ENCODE assay signal across 11 cellular contexts in the genomic region with DNA sequence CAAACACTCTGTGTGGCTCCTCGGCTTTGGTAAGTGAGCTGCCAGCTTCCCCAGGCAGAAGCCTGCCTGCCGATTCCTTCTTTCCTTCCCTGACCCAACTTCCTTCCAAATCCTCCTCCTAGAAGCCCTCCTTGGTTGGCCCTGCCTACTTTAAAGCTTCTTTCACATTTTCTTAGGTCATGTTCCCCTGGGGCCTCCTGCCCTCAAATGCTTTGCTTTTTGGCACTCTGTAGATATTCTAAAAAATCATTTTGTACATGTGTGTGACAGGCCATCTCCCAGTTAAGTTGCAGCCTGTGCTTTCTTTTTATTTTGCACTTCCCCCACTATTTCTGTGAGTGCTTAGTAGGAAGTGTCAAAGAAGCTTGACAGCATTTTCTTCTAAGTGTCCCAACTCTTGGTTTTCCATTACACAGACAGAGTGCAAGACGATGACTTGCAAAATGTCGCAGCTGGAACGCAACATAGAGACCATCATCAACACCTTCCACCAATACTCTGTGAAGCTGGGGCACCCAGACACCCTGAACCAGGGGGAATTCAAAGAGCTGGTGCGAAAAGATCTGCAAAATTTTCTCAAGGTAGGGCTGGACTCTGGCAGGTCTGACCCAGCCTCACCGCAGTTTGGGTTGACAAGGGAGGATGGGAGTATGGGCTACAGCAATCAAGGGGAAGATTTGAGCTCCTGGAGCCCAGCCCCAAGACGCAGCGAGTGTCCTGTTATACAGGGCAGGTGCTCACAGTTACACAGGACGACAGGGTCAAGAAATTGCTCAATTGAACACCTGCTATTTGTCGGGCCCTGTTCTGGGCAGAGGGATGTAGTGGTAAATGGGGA. TPM values are rescaled to one million over a fixed set of nuclear protein-coding genes. Genes with fewer than 3 reads are reported as not detected.
DNase-seq lines count a peak whose midpoint lies in the region; ATAC-seq, FAIRE-seq and TF ChIP-seq lines count a peak whose summit lies in the region.
"Had no signal": no experiment of that assay in that cellular context is flagged by ENCODE, and none has a peak within 500 bp of the region (broad histone marks: within the 10 kb centered on the region; RNA-seq: fewer than 3 reads in every experiment).

A gene (plus strand): TSS at position 2 of the 838 bp plus-strand sequence. CDS start 430 bp downstream, at position 432.

- no peak for TF ChIP-seq RAD21 in HepG2 (CRISPR knock-in tag; IDR thresholded peaks at IDR 0.05)

- no peak within 1 kb of the TSS for H3K9ac ChIP-seq in HepG2 (ENCODE audit: insufficient read depth, low read depth, low read length)

- H3K27me3 ChIP-seq in breast epithelium (no peaks in the 10 kb centered on the region), HepG2 (ENCODE audit: control insufficient read depth in 1 of 2, insufficient read depth in 2 of 2, low read length in 2 of 2) (no peaks in the 10 kb centered on the region; a peak in 1 of 5 replicates), stomach (peaks cover 0 to 24% (median 0%) of the 10 kb centered on the region in 3 donors)

- H3K27ac ChIP-seq in breast epithelium, result peak within 1 kb of the TSS; percentile 87 to 90
- no peak within 1 kb of the TSS for H3K27ac ChIP-seq in HepG2 (ENCODE audit: extremely low read length, insufficient read depth, low read length)
- peak within 1 kb of the TSS in 3 of 5 donors; percentile 45 to 77 (median 56) for H3K27ac ChIP-seq in stomach
- H3K27ac ChIP-seq: SJSA1 had no signal

- intact Hi-C loops in breast epithelium (cut with DNase I; ENCODE audit: low total_unique reads) (no loop called here), HepG2 (cut with micrococcal nuclease; ENCODE audit: unreplicated experiment) (no loop called here), stomach (cut with DNase I; ENCODE audit: low total_unique reads) (no loop called here), posterior cingulate gyrus (cut with DNase I) (loop anchor here (10.0 kb wide), 1 partner anchor 207 kb away; a partner anchor contains a TSS)

- POLR2A ChIA-PET in HepG2 (lab: Yijun Ruan, JAX), result no interaction called here

- H3K79me2 ChIP-seq in HepG2 (ENCODE audit: insufficient read depth, low read length), result no peaks in the 10 kb centered on the region

- no peak for TF ChIP-seq EP300 in HepG2 (IDR thresholded peaks at IDR 0.05; ENCODE audit: low read depth in 2 of 2, low read length in 2 of 2)
- no peak for TF ChIP-seq EP300 in HepG2 (CRISPR knock-in tag; IDR thresholded peaks at IDR 0.05; ENCODE audit: borderline replicate concordance)
- no peak for TF ChIP-seq EP300 in stomach (IDR thresholded peaks at IDR 0.05)

- CTCF ChIA-PET in HepG2 (lab: Yijun Ruan, JAX; ENCODE audit: low intra/inter-chr PET ratio, low total read pairs), result no interaction called here

- no peak for FAIRE-seq in HepG2 (lab: Jason Lieb, UNC)
- FAIRE-seq: endometrium had no signal

- BruUV-seq in HepG2 (replicated peaks; lab: Mats Ljungman, UMichigan), result no TSS peak

- no peak within 1 kb of the TSS for H3K4me2 ChIP-seq in HepG2 (ENCODE audit: low read depth, low read length)

- no peak within 1 kb of the TSS for H3K4me3 ChIP-seq in NB4 (ENCODE audit: low read depth, low read length)
- peak within 1 kb of the TSS in 1 of 3 donors; percentile 10 for H3K4me3 ChIP-seq in breast epithelium
- H3K4me3 ChIP-seq in HepG2 (replicated peaks in 1 of 3; ENCODE audit: insufficient read depth in 1 of 3, low read depth in 2 of 3, low read length in 3 of 3), result no peak within 1 kb of the TSS
- peak within 1 kb of the TSS in 3 of 4 donors; percentile 3 to 40 (median 27) for H3K4me3 ChIP-seq in stomach
- H3K4me3 ChIP-seq: SJSA1 had no signal

- peak; percentile 56 for DNase-seq in NB4 (ENCODE audit: low read depth)
- peak in 1 of 2 donors; percentile 15 for DNase-seq in breast epithelium (ENCODE audit: low spot score in 2 of 2)
- no peak for DNase-seq in HepG2 (ENCODE audit: low spot score)
- DNase-seq in stomach, result no peak
- DNase-seq in posterior cingulate gyrus, result no peak
- no peak for DNase-seq in EL
- no peak for DNase-seq in NK-92 (lab: John Stamatoyannopoulos, UW; ENCODE audit: unreplicated experiment)
- DNase-seq in NCI-H1417 (lab: John Stamatoyannopoulos, UW), result no peak

- H3K36me3 ChIP-seq in breast epithelium (no peaks in the 10 kb centered on the region), HepG2 (replicated peaks in 1 of 2; ENCODE audit: control insufficient read depth in 1 of 2, insufficient read depth in 2 of 2, low read length in 2 of 2) (no peaks in the 10 kb centered on the region), stomach (no peaks in the 10 kb centered on the region)
- H3K36me3 ChIP-seq: SJSA1 had no signal

- H3K4me1 ChIP-seq in breast epithelium (peaks cover 0 to 9% of the 10 kb centered on the region in 2 donors), HepG2 (ENCODE audit: insufficient read depth, low read length) (0 out of 2 replicates have a peak, but pooled peaks cover 5% of the 10 kb centered on the region), stomach (no peaks in the 10 kb centered on the region)
- H3K4me1 ChIP-seq: SJSA1 had no signal

- TF ChIP-seq CTCF in NB4 (IDR thresholded peaks at IDR 0.05; ENCODE audit: low read depth, low read length), result no peak
- no peak for TF ChIP-seq CTCF in breast epithelium (IDR thresholded peaks at IDR 0.05)
- TF ChIP-seq CTCF in HepG2 (CRISPR knock-in tag; IDR thresholded peaks at IDR 0.05), result no peak
- no peak for TF ChIP-seq CTCF in stomach (IDR thresholded peaks at IDR 0.05)

- H3K9me3 ChIP-seq in breast epithelium, result no peaks in the 10 kb centered on the region
- H3K9me3 ChIP-seq in HepG2 (ENCODE audit: low read length), result no peaks in the 10 kb centered on the region
- H3K9me3 ChIP-seq in stomach, result no peaks in the 10 kb centered on the region
- H3K9me3 ChIP-seq: SJSA1 had no signal

- H2AFZ ChIP-seq in HepG2 (ENCODE audit: low read length), result no peak within 1 kb of the TSS

- no peak for ATAC-seq in HepG2

- TF ChIP-seq POLR2A in NB4 (IDR thresholded peaks at IDR 0.05; ENCODE audit: extremely low read depth, insufficient read length) (no peak), breast epithelium (IDR thresholded peaks at IDR 0.05) (no peak), HepG2 (IDR thresholded peaks at IDR 0.05; ENCODE audit: insufficient read depth in 1 of 2, low read depth in 2 of 2, low read length in 2 of 2) (no peak), stomach (IDR thresholded peaks at IDR 0.05) (no peak)

- H4K20me1 ChIP-seq in HepG2 (ENCODE audit: insufficient read depth, low read length), result no peaks in the 10 kb centered on the region

- in situ Hi-C loops in HepG2 (cut with HindIII; ENCODE audit: extremely low pct_ligation_motif_present, low pct_unique_long_range_greater_than_20kb), result no loop called here

- WGBS in HepG2 (ENCODE audit: low lambda C conversion rate), result 8% methylated on average over 8 of the region's 11 CpGs
- 71 to 80% (median 79%) methylated on average over 11 of the region's 11 CpGs for WGBS in stomach, 5 donors

TF ChIP-seq in HepG2, 621 proteins besides CTCF, POLR2A, EP300 and RAD21:
- peak; percentile 75 for TF ChIP-seq NFE2L2 (IDR thresholded peaks at IDR 0.05; ENCODE audit: low read length)
- TF ChIP-seq ZNF550 (CRISPR knock-in tag; IDR thresholded peaks at IDR 0.05; ENCODE audit: borderline replicate concordance), result no peak
- no peak for TF ChIP-seq CHD2 (IDR thresholded peaks at IDR 0.05; ENCODE audit: low read depth, low read length)
- TF ChIP-seq SOX6 (IDR thresholded peaks at IDR 0.05), result no peak
- TF ChIP-seq SOX6 (CRISPR knock-in tag; IDR thresholded peaks at IDR 0.05), result no peak
TF ChIP-seq in HepG2: peak in this region for 1.

RNA-seq across cellular contexts. Expression of the gene that starts here (rescaled TPM):
- total RNA-seq in breast epithelium (100 to 1,000 TPM in 2 of 3 donors, 10 to 100 TPM in 1; 90.3 to 329 (median 208) TPM), HepG2 (2016; rRNA removed; fragmentation: Illumina TruSeq; extraction: Trizol) (0.31 and 1.1 TPM in 2 replicates), stomach (100 to 1,000 TPM in 3 of 5 donors, 10 to 100 TPM in 1, not detected in 1; 17.4 to 298 (median 146) TPM)
- not detected in 2 replicates for total RNA-seq in HepG2 (2016; cell fraction: cytosol; rRNA removed; fragmentation: Illumina TruSeq; extraction: Trizol; ENCODE audit: low read depth)
- 0.65 and 0.91 TPM in 2 replicates for total RNA-seq in HepG2 (2016; cell fraction: insoluble cytoplasmic fraction; rRNA removed; fragmentation: Illumina TruSeq; extraction: Trizol)
- total RNA-seq in HepG2 (2016; cell fraction: membrane; rRNA removed; fragmentation: Illumina TruSeq; extraction: Trizol), result not detected in 2 replicates
- not detected in 2 replicates for total RNA-seq in HepG2 (2016; cell fraction: nucleus; rRNA removed; fragmentation: Illumina TruSeq; extraction: Trizol)
- polyA plus RNA-seq in HepG2 (2011; rRNA removed) (0.61 and 0.69 TPM in 2 replicates), stomach (1,000 to 10,000 TPM in 1 of 3 donors, 100 to 1,000 TPM in 2; 276 to 9,878 (median 780) TPM)
- polyA plus RNA-seq in HepG2 (2011; cell fraction: cytosol; rRNA removed), result 0.43 and 1.1 TPM in 2 replicates
- not detected in 2 replicates for polyA plus RNA-seq in HepG2 (2011; cell fraction: nucleus; rRNA removed)
- polyA plus RNA-seq in HepG2 (2012), result not detected in 2 replicates
- 0.21 TPM in 1 of 2 replicates, not detected in the other for polyA plus RNA-seq in HepG2 (2016; cell fraction: cytosol; fragmentation: Illumina TruSeq; extraction: Trizol; ENCODE audit: low read depth)
- polyA plus RNA-seq in HepG2 (2016; cell fraction: insoluble cytoplasmic fraction; fragmentation: Illumina TruSeq; extraction: Trizol; ENCODE audit: low read depth), result 0.49 and 1.4 TPM in 2 replicates
- not detected in 2 replicates for polyA plus RNA-seq in HepG2 (2016; cell fraction: membrane; fragmentation: Illumina TruSeq; extraction: Trizol; ENCODE audit: low read depth)
- not detected in 2 replicates for polyA plus RNA-seq in HepG2 (2016; cell fraction: nucleus; fragmentation: Illumina TruSeq; extraction: Trizol; ENCODE audit: insufficient read depth, low read depth)
- polyA minus RNA-seq in HepG2 (2011; rRNA and poly(A)+ RNA removed; ENCODE audit: low replicate concordance), result not detected in 2 replicates
- polyA minus RNA-seq in HepG2 (2011; cell fraction: cytosol; rRNA and poly(A)+ RNA removed), result not detected in 2 replicates
- not detected in 2 replicates for polyA minus RNA-seq in HepG2 (2011; cell fraction: nucleus; rRNA and poly(A)+ RNA removed)
- total RNA-seq: Daoy, SJSA1 had no signal

Comparison
In these comparisons a context has a peak if more than half of its experiments do, and no peak if none do; other contexts are left out.
1. RNA of the gene that starts here (polyA plus RNA-seq): 276 to 9,878 TPM in stomach; 0.21 to 1.4 TPM in HepG2; every median in the first group is over 100 times any median in the second.
2. H3K4me3 ChIP-seq: peak in stomach (3 of 4); none in NB4 (single experiment) and HepG2 (0 of 3).